23 cellular contexts compared by ENCODE assay signal in genomic region chr21:35231115-35231514, GRCh38.
DNase-seq lines count a peak whose midpoint lies in the region; ATAC-seq, FAIRE-seq and TF ChIP-seq lines count a peak whose summit lies in the region.
"Had no signal": no experiment of that assay in that cellular context is flagged by ENCODE, and none has a peak within 500 bp of the region (broad histone marks: within the 10 kb centered on the region; RNA-seq: fewer than 3 reads in every experiment).

No MANE protein-coding gene starts in this region.

- CTCF ChIA-PET in K562 (lab: Yijun Ruan, JAX; ENCODE audit: low intra/inter-chr PET ratio) (no interaction called here), A673 (lab: Charles Lee) (no interaction called here)

- H3K4me2 ChIP-seq in BLaER1: peak overlapping the region; percentile 92
- peak overlapping the region; percentile 24 for H3K4me2 ChIP-seq in DOHH2 (ENCODE audit: low read length)
- H3K4me2 ChIP-seq in K562 (ENCODE audit: insufficient read depth, low read length): no peak overlapping the region

- peaks cover 27% of the 10 kb centered on the region for H3F3A ChIP-seq in DOHH2 (ENCODE audit: control insufficient read depth, insufficient read depth)

- WGBS in K562 (ENCODE audit: insufficient coverage, low coverage, missing lambda C conversion rate): 17% methylated on average over 2 of the region's 2 CpGs

- H3K27me3 ChIP-seq in BLaER1 (no peaks in the 10 kb centered on the region), DOHH2 (ENCODE audit: control insufficient read depth, low read length) (no peaks in the 10 kb centered on the region), K562 (ENCODE audit: control insufficient read depth in 2 of 2, insufficient read depth in 2 of 2, low read length in 2 of 2) (no peaks in the 10 kb centered on the region), A673 (replicated peaks; ENCODE audit: insufficient read depth, low read depth, low read length, poor library complexity) (peaks cover 31% of the 10 kb centered on the region)
- H3K27me3 ChIP-seq: esophagus muscularis mucosa, transverse colon had no signal

- in situ Hi-C loops in K562 (cut with MboI): no loop called here

- no peak for TF ChIP-seq EP300 in K562 (IDR thresholded peaks at IDR 0.05; ENCODE audit: low read length)

- H3K27ac ChIP-seq in BLaER1 (peak overlapping the region; percentile 8), DOHH2 (ENCODE audit: low read depth, low read length) (peak overlapping the region; percentile 23), K562 (ENCODE audit: extremely low read depth, low read depth, low read length) (no peak overlapping the region), A673 (ENCODE audit: low read depth, low read length, poor library complexity, severe bottlenecking) (no peak overlapping the region)
- H3K27ac ChIP-seq: dorsolateral prefrontal cortex, esophagus muscularis mucosa, transverse colon had no signal

- H3K4me3 ChIP-seq in BLaER1 (no peak overlapping the region), DOHH2 (ENCODE audit: low read length) (no peak overlapping the region), K562 (no peak overlapping the region), A673 (ENCODE audit: low read depth, low read length, poor library complexity, severe bottlenecking) (no peak overlapping the region)
- H3K4me3 ChIP-seq: dorsolateral prefrontal cortex, esophagus muscularis mucosa, transverse colon had no signal

- H2AFZ ChIP-seq in K562 (ENCODE audit: low read depth, low read length): no peak overlapping the region

- TF ChIP-seq RAD21 in K562 (CRISPR knock-in tag; conservative IDR thresholded peaks at IDR 0.05 in 1 of 2, IDR thresholded peaks at IDR 0.05 in 1 of 2): no peak

- H3K79me2 ChIP-seq in DOHH2 (ENCODE audit: control insufficient read depth, low read length) (no peaks in the 10 kb centered on the region), K562 (ENCODE audit: control insufficient read depth, insufficient read depth, low read length) (no peaks in the 10 kb centered on the region)

- ATAC-seq in K562 (no peak), Right ventricle myocardium superior (ENCODE audit: poor library complexity) (no peak), SK-N-SH treated with all-trans-retinoic acid at 6 μM for 48 hours (no peak)
- ATAC-seq: activated CD8-positive, alpha-beta memory T cell treated with anti-CD3 and anti-CD28 coated beads, Interleukin-2, amount 10 ng/mL, durations not matched to agents 7 days and 5 days; left colon; Panc1; stimulated activated naive CD8-positive, alpha-beta T cell treated with anti-CD3 and anti-CD28 coated beads, Interleukin-15, Interleukin-2, amounts not matched to agents 100 U/mL and 50 U/mL, for 24 hours had no signal

- H4K20me1 ChIP-seq in BLaER1 (no peaks in the 10 kb centered on the region), DOHH2 (ENCODE audit: control insufficient read depth, insufficient read depth, low read depth, low read length) (no peaks in the 10 kb centered on the region), K562 (replicated peaks; ENCODE audit: control insufficient read depth, insufficient read depth, low read length) (no peaks in the 10 kb centered on the region; the same call in 1 of the 2 replicates)

- intact Hi-C loops in K562 (cut with micrococcal nuclease) (no loop called here), Right ventricle myocardium superior (cut with DNase I) (no loop called here), A673 (cut with micrococcal nuclease; ENCODE audit: unreplicated experiment) (no loop called here)

- POLR2A ChIA-PET in K562 (lab: Yijun Ruan, JAX) (no interaction called here), A673 (lab: Charles Lee; ENCODE audit: low non-redundant PET) (no interaction called here)

- BruUV-seq in K562 (replicated peaks; lab: Mats Ljungman, UMichigan): no TSS peak
- BruUV-seq in A673 (replicated peaks; lab: Mats Ljungman, UMichigan): no TSS peak

- H3K36me3 ChIP-seq in BLaER1: no peaks in the 10 kb centered on the region; the same call in 1 of the 2 replicates
- no peaks in the 10 kb centered on the region for H3K36me3 ChIP-seq in DOHH2 (ENCODE audit: control insufficient read depth, low read length)
- H3K36me3 ChIP-seq in K562 (ENCODE audit: control insufficient read depth, insufficient read depth, low read length): no peaks in the 10 kb centered on the region
- H3K36me3 ChIP-seq in A673 (ENCODE audit: insufficient read depth, low read length, poor library complexity, severe bottlenecking): no peaks in the 10 kb centered on the region
- H3K36me3 ChIP-seq: esophagus muscularis mucosa, transverse colon had no signal

- no peaks in the 10 kb centered on the region for H3K9me2 ChIP-seq in DOHH2 (replicated peaks; ENCODE audit: control insufficient read depth, low read length)

- peak; percentile 63 for DNase-seq in NCI-H345 (lab: John Stamatoyannopoulos, UW)
- no peak for DNase-seq in K562 (ENCODE audit: extremely low read depth in 1 of 4, low spot score in 3 of 4)
- DNase-seq in Right ventricle myocardium superior: no peak
- DNase-seq in NCI-H1092 (lab: John Stamatoyannopoulos, UW): no peak
- no peak for DNase-seq in A673 (ENCODE audit: low spot score)
- DNase-seq: activated CD4-positive, alpha-beta T cell treated with anti-CD3 and anti-CD28 coated beads for 4 hours; activated CD8-positive, alpha-beta memory T cell treated with anti-CD3 and anti-CD28 coated beads, Interleukin-2, amount 10 ng/mL, durations not matched to agents 7 days and 5 days; activated effector memory CD4-positive, alpha-beta T cell treated with Interleukin-2 at 50 U/mL for 16 hours; COR-L47; dorsolateral prefrontal cortex; GOT3; left colon; midbrain; NCI-H1436; NCI-H524; stimulated activated CD4-positive, alpha-beta T cell treated with anti-CD3 and anti-CD28 coated beads, Interleukin-2, amount 100 ng/mL, for 24 hours; stimulated activated naive CD8-positive, alpha-beta T cell treated with anti-CD3 and anti-CD28 coated beads, Interleukin-15, Interleukin-2, amounts not matched to agents 100 U/mL and 50 U/mL, for 24 hours; transverse colon had no signal

- no peak overlapping the region for H3K9ac ChIP-seq in BLaER1
- no peak overlapping the region for H3K9ac ChIP-seq in K562 (ENCODE audit: insufficient read depth in 1 of 2, low read depth in 2 of 2, low read length in 2 of 2)

- H3K9me1 ChIP-seq in K562 (ENCODE audit: control insufficient read depth, insufficient read depth, low read length): no peaks in the 10 kb centered on the region

- TF ChIP-seq CTCF in DOHH2 (IDR thresholded peaks at IDR 0.05; ENCODE audit: low read depth, low read length, poor library complexity, severe bottlenecking) (no peak), K562 (IDR thresholded peaks at IDR 0.05 in 2 of 3, conservative IDR thresholded peaks at IDR 0.05 in 1 of 3; ENCODE audit: insufficient read depth in 2 of 3, low read depth in 1 of 3, low read length in 3 of 3) (no peak), A673 (conservative IDR thresholded peaks at IDR 0.05; ENCODE audit: low read depth, low read length) (no peak)

- H3K9me3 ChIP-seq in BLaER1 (peaks cover 5% of the 10 kb centered on the region), DOHH2 (ENCODE audit: control insufficient read depth, insufficient read depth, low read length) (peaks cover 9% of the 10 kb centered on the region), K562 (replicated peaks; ENCODE audit: control insufficient read depth, insufficient read depth, low read depth, low read length) (no peaks in the 10 kb centered on the region), A673 (ENCODE audit: low read depth, low read length, poor library complexity, severe bottlenecking) (no peaks in the 10 kb centered on the region)
- H3K9me3 ChIP-seq: esophagus muscularis mucosa, transverse colon had no signal

- H3K4me1 ChIP-seq in BLaER1: peaks cover 97% of the 10 kb centered on the region
- H3K4me1 ChIP-seq in DOHH2 (ENCODE audit: control insufficient read depth, low read length): peaks cover 69% of the 10 kb centered on the region
- H3K4me1 ChIP-seq in K562 (replicated peaks in 1 of 2; ENCODE audit: control insufficient read depth in 2 of 2, insufficient read depth in 2 of 2, low read length in 2 of 2): peaks cover 4 to 32% of the 10 kb centered on the region in 2 experiments; a peak in 4 of 5 replicates
- no peaks in the 10 kb centered on the region for H3K4me1 ChIP-seq in A673 (ENCODE audit: insufficient read depth, low read length, poor library complexity, severe bottlenecking)
- H3K4me1 ChIP-seq: transverse colon had no signal

- no peak for FAIRE-seq in K562 (lab: Jason Lieb, UNC)

- TF ChIP-seq POLR2A in K562 (conservative IDR thresholded peaks at IDR 0.05): no peak

TF ChIP-seq in K562, 482 proteins besides CTCF, POLR2A, EP300 and RAD21:
- TF ChIP-seq GTF2F1 (IDR thresholded peaks at IDR 0.05; ENCODE audit: low read depth, low read length) (no peak), JUND (IDR thresholded peaks at IDR 0.05; ENCODE audit: borderline replicate concordance, low read depth, low read length) (peak; percentile 15; the same call in 1 of the 2 replicates), JUND (tag; IDR thresholded peaks at IDR 0.05; ENCODE audit: borderline replicate concordance, low read depth, low read length) (no peak)

TF ChIP-seq in SK-N-SH treated with all-trans-retinoic acid at 6 μM for 48 hours, 23 proteins besides CTCF, POLR2A, EP300 and RAD21 (continues in another document):
- no peak for TF ChIP-seq ZFP3 (CRISPR knock-in tag; IDR thresholded peaks at IDR 0.05)
- TF ChIP-seq ISL1 (CRISPR knock-in tag; IDR thresholded peaks at IDR 0.05): no peak
- TF ChIP-seq ZC3H10 (CRISPR knock-in tag; IDR thresholded peaks at IDR 0.05): no peak
- TF ChIP-seq BACH2 (CRISPR knock-in tag; IDR thresholded peaks at IDR 0.05; ENCODE audit: borderline replicate concordance): no peak
- no peak for TF ChIP-seq GLIS3 (CRISPR knock-in tag; IDR thresholded peaks at IDR 0.05)
- TF ChIP-seq, protein P1, sequence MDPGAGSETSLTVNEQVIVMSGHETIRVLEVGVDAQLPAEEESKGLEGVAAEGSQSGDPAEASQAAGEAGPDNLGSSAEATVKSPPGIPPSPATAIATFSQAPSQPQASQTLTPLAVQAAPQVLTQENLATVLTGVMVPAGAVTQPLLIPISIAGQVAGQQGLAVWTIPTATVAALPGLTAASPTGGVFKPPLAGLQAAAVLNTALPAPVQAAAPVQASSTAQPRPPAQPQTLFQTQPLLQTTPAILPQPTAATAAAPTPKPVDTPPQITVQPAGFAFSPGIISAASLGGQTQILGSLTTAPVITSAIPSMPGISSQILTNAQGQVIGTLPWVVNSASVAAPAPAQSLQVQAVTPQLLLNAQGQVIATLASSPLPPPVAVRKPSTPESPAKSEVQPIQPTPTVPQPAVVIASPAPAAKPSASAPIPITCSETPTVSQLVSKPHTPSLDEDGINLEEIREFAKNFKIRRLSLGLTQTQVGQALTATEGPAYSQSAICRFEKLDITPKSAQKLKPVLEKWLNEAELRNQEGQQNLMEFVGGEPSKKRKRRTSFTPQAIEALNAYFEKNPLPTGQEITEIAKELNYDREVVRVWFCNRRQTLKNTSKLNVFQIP (CRISPR knock-in tag; IDR thresholded peaks at IDR 0.05; ENCODE audit: borderline replicate concordance, low read depth): no peak
- TF ChIP-seq ZNF8 (CRISPR knock-in tag; IDR thresholded peaks at IDR 0.05): no peak

Comparison
In these comparisons a context has a peak if more than half of its experiments do, and no peak if none do; other contexts are left out.
1. H3K27ac ChIP-seq: peak in BLaER1 (single experiment) and DOHH2 (single experiment); none in K562 (single experiment) and A673 (single experiment).